In the genomic region with DNA sequence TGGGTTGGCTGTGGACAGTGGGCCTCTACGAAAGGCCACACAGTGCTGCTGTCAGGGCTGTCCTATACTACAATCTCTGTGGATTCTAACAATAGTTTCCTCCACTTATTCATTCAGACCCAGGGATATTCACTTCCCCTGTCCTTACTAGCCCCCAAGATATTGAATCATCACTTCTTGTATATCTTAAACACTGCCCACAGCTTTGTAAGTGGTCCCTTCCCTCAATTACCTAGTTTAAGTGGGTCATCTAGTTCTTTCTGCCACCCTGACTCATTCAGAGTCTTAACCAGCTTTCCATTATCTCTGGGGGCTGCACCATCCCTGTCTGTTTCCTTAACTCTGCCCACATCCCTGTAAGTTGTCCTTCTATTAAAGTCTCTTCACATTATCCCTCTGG, we compare ENCODE assay signal across 22 cellular contexts.
"Had no signal": no experiment of that assay in that cellular context is flagged by ENCODE, and none has a peak within 500 bp of the region (broad histone marks: within the 10 kb centered on the region; RNA-seq: fewer than 3 reads in every experiment).

No MANE protein-coding gene starts in this region.

- H3K27ac ChIP-seq: body of pancreas, foreskin keratinocyte, lower lobe of right lung, right lobe of liver, tibial artery had no signal

- H3K9me3 Mint-ChIP-seq: WTC11 had no signal

- H3K4me1 Mint-ChIP-seq: WTC11 had no signal

- H3K4me3 ChIP-seq: body of pancreas, lower lobe of right lung, right lobe of liver, tibial artery had no signal

- H3K27me3 ChIP-seq: body of pancreas, foreskin keratinocyte, right lobe of liver, tibial artery had no signal

- DNase-seq: activated CD4-positive, alpha-beta T cell treated with anti-CD3 and anti-CD28 coated beads, Interleukin-2, amount 50 U/mL, for 4 hours; activated CD8-positive, alpha-beta memory T cell treated with anti-CD3 and anti-CD28 coated beads for 24 hours; activated CD8-positive, alpha-beta memory T cell treated with anti-CD3 and anti-CD28 coated beads, Interleukin-2, amount 50 U/mL, for 4 hours; activated naive CD4-positive, alpha-beta T cell; activated naive CD8-positive, alpha-beta T cell treated with anti-CD3 and anti-CD28 coated beads, Interleukin-2, amount 10 ng/mL, durations not matched to agents 7 days and 5 days; activated T-cell treated with anti-CD3 and anti-CD28 coated beads, Interleukin-2, amount 50 U/mL, for 24 hours; body of pancreas; dermis blood vessel endothelial cell; effector CD8-positive, alpha-beta T cell; foreskin keratinocyte; kidney; lower lobe of right lung; naive B cell; nucleus accumbens; right lobe of liver; small intestine; stimulated activated CD4-positive, alpha-beta T cell treated with anti-CD3 and anti-CD28 coated beads, Interleukin-2, amount 100 ng/mL, for 48 hours; stimulated activated CD8-positive, alpha-beta memory T cell treated with anti-CD3 and anti-CD28 coated beads, Interleukin-4, amount 100 ng/mL, for 48 hours; stimulated activated naive CD4-positive, alpha-beta T cell treated with Interleukin-2 at 50 U/mL for 16 hours; tibial artery had no signal

- H3K4me3 Mint-ChIP-seq: activated naive CD8-positive, alpha-beta T cell treated with anti-CD3 and anti-CD28 coated beads, Interleukin-2, amount 10 ng/mL, durations not matched to agents 7 days and 5 days; activated T-cell treated with anti-CD3 and anti-CD28 coated beads, Interleukin-2, amount 50 U/mL, for 24 hours; naive B cell; WTC11 had no signal

- ATAC-seq: body of pancreas, foreskin keratinocyte, right lobe of liver, WTC11 had no signal

- H3K9me3 ChIP-seq: body of pancreas, lower lobe of right lung, right lobe of liver, tibial artery had no signal

- H3K27me3 Mint-ChIP-seq: activated naive CD8-positive, alpha-beta T cell treated with anti-CD3 and anti-CD28 coated beads, Interleukin-2, amount 10 ng/mL, durations not matched to agents 7 days and 5 days; activated T-cell treated with anti-CD3 and anti-CD28 coated beads, Interleukin-2, amount 50 U/mL, for 24 hours had no signal

- H3K36me3 Mint-ChIP-seq: naive B cell, WTC11 had no signal

- H3K27ac Mint-ChIP-seq: activated naive CD8-positive, alpha-beta T cell treated with anti-CD3 and anti-CD28 coated beads, Interleukin-2, amount 10 ng/mL, durations not matched to agents 7 days and 5 days; activated T-cell treated with anti-CD3 and anti-CD28 coated beads, Interleukin-2, amount 50 U/mL, for 24 hours; activated T-helper 2 cell treated with anti-CD3 and anti-CD28 coated beads, Interferon-gamma antibody, Interleukin-2, Interleukin-4, amounts not matched to agents 10 μg/mL and 5 μg/mL and 100 μg/mL, durations not matched to agents 14 hours and 24 hours and 36 hours; naive B cell; WTC11 had no signal

- H3K4me1 ChIP-seq: body of pancreas, foreskin keratinocyte, lower lobe of right lung, right lobe of liver had no signal

- H3K36me3 ChIP-seq: lower lobe of right lung, right lobe of liver, tibial artery had no signal
